ENCODE assay signal across 8 cellular contexts in the genomic region with DNA sequence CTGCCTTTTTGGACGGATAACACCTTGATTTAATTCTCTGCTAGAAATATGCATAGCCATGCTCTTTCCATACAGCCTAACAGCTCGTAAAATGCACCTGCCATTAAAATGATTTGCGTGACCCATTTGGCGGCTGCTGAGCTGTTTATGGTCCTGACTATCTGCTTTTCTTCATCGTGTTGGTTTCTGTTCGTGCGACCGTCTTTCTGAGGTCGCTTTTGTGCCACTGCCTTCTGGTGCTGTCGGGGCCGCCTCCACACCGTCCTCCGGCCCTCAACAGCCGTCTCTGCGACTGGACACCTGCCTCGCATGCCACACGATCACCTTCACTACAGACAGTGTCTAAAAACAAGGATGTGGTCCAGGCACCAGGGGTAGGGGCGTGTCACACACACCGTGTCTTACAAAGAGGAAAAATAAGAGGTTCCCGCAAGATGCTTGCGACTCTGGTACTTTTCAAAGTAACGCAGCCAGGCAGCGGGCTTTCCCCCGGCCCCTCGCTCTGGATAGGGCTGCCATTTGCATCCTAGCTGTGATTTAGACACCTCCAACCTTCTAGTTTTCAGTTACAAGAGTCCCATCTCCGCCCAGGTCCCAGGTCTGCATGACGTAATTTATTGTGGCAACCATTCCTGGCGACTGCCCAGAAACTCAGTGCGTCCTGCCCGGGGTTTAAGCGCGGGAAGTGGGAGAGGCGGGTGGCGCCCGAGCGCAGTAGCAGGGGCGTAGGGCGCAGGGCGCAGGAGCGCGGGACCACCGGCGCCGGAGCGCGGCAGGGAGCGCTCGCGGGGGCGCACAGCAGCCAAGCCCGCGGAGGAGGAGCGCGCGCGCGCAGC. TPM values are rescaled to one million over a fixed set of nuclear protein-coding genes. Genes with fewer than 3 reads are reported as not detected.
DNase-seq lines count a peak whose midpoint lies in the region; ATAC-seq, FAIRE-seq and TF ChIP-seq lines count a peak whose summit lies in the region.

TSS of gene STMND1 (plus strand) at position 629 of the 836 bp plus-strand sequence. CDS start 208 bp downstream, outside the sequence.

- H3K36me3 ChIP-seq in lung (ENCODE audit: control insufficient read depth in 2 of 2, insufficient read depth in 2 of 2, low read length in 2 of 2) (no peaks in the 10 kb centered on the region), vagina (no peaks in the 10 kb centered on the region)

- peaks cover 2% of the 10 kb centered on the region for H3K4me1 Mint-ChIP-seq in activated CD8-positive, alpha-beta memory T cell treated with anti-CD3 and anti-CD28 coated beads, Interleukin-2, amount 10 ng/mL, durations not matched to agents 7 days and 5 days
- H3K4me1 Mint-ChIP-seq in dendritic cell treated with granulocyte-macrophage colony-stimulating factor and Interleukin-4, amounts not matched to agents 40 ng/mL and 50 ng/mL, for 4 days (ENCODE audit: low read depth): peaks cover 22% of the 10 kb centered on the region

- peak within 1 kb of the TSS; percentile 21 for H3K4me3 Mint-ChIP-seq in activated CD8-positive, alpha-beta memory T cell treated with anti-CD3 and anti-CD28 coated beads, Interleukin-2, amount 10 ng/mL, durations not matched to agents 7 days and 5 days
- peak within 1 kb of the TSS; percentile 68 for H3K4me3 Mint-ChIP-seq in dendritic cell treated with granulocyte-macrophage colony-stimulating factor and Interleukin-4, amounts not matched to agents 40 ng/mL and 50 ng/mL, for 4 days

- no peak for TF ChIP-seq CTCF in lung (IDR thresholded peaks at IDR 0.05; ENCODE audit: control extremely low read depth, extremely low read depth)
- no peak for TF ChIP-seq CTCF in vagina (IDR thresholded peaks at IDR 0.05)

- no peaks in the 10 kb centered on the region for H3K36me3 Mint-ChIP-seq in activated CD8-positive, alpha-beta memory T cell treated with anti-CD3 and anti-CD28 coated beads, Interleukin-2, amount 10 ng/mL, durations not matched to agents 7 days and 5 days
- no peaks in the 10 kb centered on the region for H3K36me3 Mint-ChIP-seq in dendritic cell treated with granulocyte-macrophage colony-stimulating factor and Interleukin-4, amounts not matched to agents 40 ng/mL and 50 ng/mL, for 4 days (ENCODE audit: low read depth)

- no peak for FAIRE-seq in H54 (lab: Jason Lieb, UNC)

- H3K9me3 ChIP-seq in lung (ENCODE audit: control insufficient read depth in 2 of 2, insufficient read depth in 1 of 2, low read length in 1 of 2) (no peaks in the 10 kb centered on the region), vagina (no peaks in the 10 kb centered on the region)

- WGBS in lung, 2 donors: 4 to 7% methylated on average over 57 of the region's 57 CpGs

- no peak for ATAC-seq in activated CD8-positive, alpha-beta memory T cell treated with anti-CD3 and anti-CD28 coated beads, Interleukin-2, amount 10 ng/mL, durations not matched to agents 7 days and 5 days
- no peak for ATAC-seq in lung (ENCODE audit: insufficient read depth, low FRiP score)

- no peaks in the 10 kb centered on the region for H3K9me3 Mint-ChIP-seq in activated CD8-positive, alpha-beta memory T cell treated with anti-CD3 and anti-CD28 coated beads, Interleukin-2, amount 10 ng/mL, durations not matched to agents 7 days and 5 days (ENCODE audit: low read depth)
- H3K9me3 Mint-ChIP-seq in dendritic cell treated with granulocyte-macrophage colony-stimulating factor and Interleukin-4, amounts not matched to agents 40 ng/mL and 50 ng/mL, for 4 days: no peaks in the 10 kb centered on the region

- DNase-seq in activated CD8-positive, alpha-beta memory T cell treated with anti-CD3 and anti-CD28 coated beads, Interleukin-2, amount 10 ng/mL, durations not matched to agents 7 days and 5 days: no peak
- no peak for DNase-seq in activated CD8-positive, alpha-beta memory T cell treated with anti-CD3 and anti-CD28 coated beads, Interleukin-2, amount 50 U/mL, for 4 hours
- peak; percentile 92 for DNase-seq in NCI-H69 (lab: John Stamatoyannopoulos, UW)
- DNase-seq in lung (ENCODE audit: low spot score): peak; percentile 57
- DNase-seq in vagina (ENCODE audit: extremely low spot score in 2 of 2): no peak
- DNase-seq in SKM-1 treated with dmso at 0.1 percent for 144 hours (lab: John Stamatoyannopoulos, UW; ENCODE audit: unreplicated experiment): no peak
- DNase-seq in H54 (ENCODE audit: insufficient read length, low spot score): no peak

- intact Hi-C loops in dendritic cell treated with granulocyte-macrophage colony-stimulating factor and Interleukin-4, amounts not matched to agents 40 ng/mL and 50 ng/mL, for 4 days (cut with micrococcal nuclease): no loop called here
- intact Hi-C loops in vagina (cut with DNase I): no loop called here

- H3K27ac Mint-ChIP-seq in activated CD8-positive, alpha-beta memory T cell treated with anti-CD3 and anti-CD28 coated beads, Interleukin-2, amount 10 ng/mL, durations not matched to agents 7 days and 5 days: no peak within 1 kb of the TSS
- H3K27ac Mint-ChIP-seq in dendritic cell treated with granulocyte-macrophage colony-stimulating factor and Interleukin-4, amounts not matched to agents 40 ng/mL and 50 ng/mL, for 4 days: no peak within 1 kb of the TSS

- peaks cover 51% of the 10 kb centered on the region for H3K27me3 Mint-ChIP-seq in activated CD8-positive, alpha-beta memory T cell treated with anti-CD3 and anti-CD28 coated beads, Interleukin-2, amount 10 ng/mL, durations not matched to agents 7 days and 5 days
- peaks cover 53% of the 10 kb centered on the region for H3K27me3 Mint-ChIP-seq in dendritic cell treated with granulocyte-macrophage colony-stimulating factor and Interleukin-4, amounts not matched to agents 40 ng/mL and 50 ng/mL, for 4 days

- H3K27ac ChIP-seq in lung (ENCODE audit: low read depth in 1 of 2, low read length in 1 of 2): no peak within 1 kb of the TSS
- H3K27ac ChIP-seq in vagina: no peak within 1 kb of the TSS

- TF ChIP-seq POLR2A in vagina (IDR thresholded peaks at IDR 0.05) (no peak), H54 (IDR thresholded peaks at IDR 0.05; ENCODE audit: low read depth, low read length) (no peak)

- H3K27me3 ChIP-seq in lung (ENCODE audit: control insufficient read depth, insufficient read depth): no peaks in the 10 kb centered on the region
- H3K27me3 ChIP-seq in vagina: no peaks in the 10 kb centered on the region

- no peak within 1 kb of the TSS for H3K4me3 ChIP-seq in lung
- peak within 1 kb of the TSS; percentile 24 to 34 for H3K4me3 ChIP-seq in vagina

- CTCF ChIA-PET in activated CD8-positive, alpha-beta memory T cell treated with anti-CD3 and anti-CD28 coated beads, Interleukin-2, amount 10 ng/mL, durations not matched to agents 7 days and 5 days (lab: Charles Lee): no interaction called here

- H3K4me1 ChIP-seq in lung (ENCODE audit: control insufficient read depth in 2 of 2, insufficient read depth in 2 of 2, low read length in 2 of 2) (peaks cover 0 to 5% of the 10 kb centered on the region in 2 donors), vagina (peaks cover 13% of the 10 kb centered on the region)

RNA-seq across cellular contexts. Expression of gene STMND1, which starts in this region (rescaled TPM):
- total RNA-seq in activated CD8-positive, alpha-beta memory T cell treated with anti-CD3 and anti-CD28 coated beads, Interleukin-2, amount 10 ng/mL, durations not matched to agents 7 days and 5 days: not detected
- 10 to 100 TPM; 10.7 to 11.0 TPM for total RNA-seq in lung
- 1 to 10 TPM; 4.6 to 5.9 TPM for polyA plus RNA-seq in lung
- not detected for total RNA-seq in vagina

Comparison
In these comparisons a context has a peak if more than half of its experiments do, and no peak if none do; other contexts are left out.
1. RNA of gene STMND1 (total RNA-seq): 10.7 to 11.0 TPM in lung; not detected in activated CD8-positive, alpha-beta memory T cell treated with anti-CD3 and anti-CD28 coated beads, Interleukin-2, amount 10 ng/mL, durations not matched to agents 7 days and 5 days and not detected in vagina (single experiment); every median in the first group is over 10 times any median in the second.
2. DNase-seq: peak in NCI-H69 (single experiment) and lung (single experiment); none in activated CD8-positive, alpha-beta memory T cell treated with anti-CD3 and anti-CD28 coated beads, Interleukin-2, amount 10 ng/mL, durations not matched to agents 7 days and 5 days (single experiment), activated CD8-positive, alpha-beta memory T cell treated with anti-CD3 and anti-CD28 coated beads, Interleukin-2, amount 50 U/mL, for 4 hours (single experiment), vagina (0 of 2), SKM-1 treated with dmso at 0.1 percent for 144 hours (single experiment) and H54 (single experiment).